ENCODE assay signal across 12 cellular contexts in the genomic region with DNA sequence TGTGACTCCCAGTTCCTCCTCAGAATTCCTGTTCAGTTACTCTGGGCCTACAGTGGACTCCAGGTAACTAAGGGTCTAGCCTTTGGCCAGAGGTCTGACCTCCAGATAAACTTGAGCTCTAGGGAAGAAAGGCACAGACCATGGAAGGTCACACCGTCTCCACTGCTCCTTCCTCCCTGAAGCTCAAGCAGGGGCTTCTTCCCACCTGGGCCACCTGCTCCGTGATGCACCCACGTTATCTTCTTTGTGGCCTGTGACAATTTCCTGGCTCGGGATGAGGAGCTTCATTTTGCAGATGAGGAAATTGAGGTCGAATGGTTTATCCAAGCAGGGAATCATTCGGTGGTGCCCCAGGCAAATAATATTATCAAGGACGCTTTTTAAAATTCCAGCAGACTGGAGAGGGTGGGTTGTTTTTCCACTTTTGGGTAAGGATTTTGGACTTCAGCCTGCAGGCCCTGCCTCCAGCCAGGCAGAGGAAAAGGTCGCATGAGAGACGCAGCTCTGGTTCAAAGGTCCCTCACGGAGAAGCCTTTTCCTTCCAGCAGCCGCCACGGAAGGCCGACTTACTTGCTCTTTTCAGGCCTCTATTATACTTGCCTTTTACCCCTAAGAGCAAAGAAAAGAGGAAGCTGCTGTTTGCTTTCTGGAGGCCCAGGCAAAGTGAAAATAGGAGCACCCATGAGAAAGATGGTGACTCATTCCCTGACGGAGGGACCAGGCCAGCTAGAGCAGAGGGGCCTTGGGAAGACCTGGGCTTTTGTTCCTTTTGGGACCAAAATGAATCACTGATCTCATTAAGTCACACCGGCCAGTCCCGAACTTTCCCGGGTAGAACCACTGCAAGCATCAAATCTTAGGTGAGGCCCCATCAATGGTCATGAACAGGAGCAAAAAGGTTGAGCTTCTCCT.
DNase-seq lines count a peak whose midpoint lies in the region; ATAC-seq lines count a peak whose summit lies in the region.
"Had no signal": no experiment of that assay in that cellular context is flagged by ENCODE, and none has a peak within 500 bp of the region (broad histone marks: within the 10 kb centered on the region; RNA-seq: fewer than 3 reads in every experiment).

No MANE protein-coding gene starts in this region.

- H3K4me1 ChIP-seq in ACC112 (ENCODE audit: control insufficient read depth, insufficient read depth, low read length, unreplicated experiment) = peaks cover 86% of the 10 kb centered on the region
- H3K4me1 ChIP-seq: BE2C had no signal

- DNase-seq in astrocyte of the hippocampus (ENCODE audit: low read depth, low spot score) (peak; percentile 46), memory B cell (ENCODE audit: low spot score in 2 of 2) (no peak), GM19240 (ENCODE audit: insufficient read length, low spot score) (no peak), GM03348 (ENCODE audit: low spot score) (no peak), HuH-7.5 (ENCODE audit: low spot score) (no peak)
- DNase-seq: activated CD4-positive, alpha-beta T cell treated with anti-CD3 and anti-CD28 coated beads, Interleukin-2, amount 50 U/mL, for 1 hour; BE2C; NCI-H1092; nucleus accumbens had no signal

- H3K36me3 ChIP-seq in ACC112 (ENCODE audit: insufficient read depth, low read length) = no peaks in the 10 kb centered on the region
- H3K36me3 ChIP-seq: BE2C had no signal

- H3K4me3 Mint-ChIP-seq in memory B cell = no peak overlapping the region

- H3K4me1 Mint-ChIP-seq in memory B cell = peaks cover 3% of the 10 kb centered on the region

- H2AFZ ChIP-seq in ACC112 (ENCODE audit: low read length, unreplicated experiment) = no peak overlapping the region

- H3K36me3 Mint-ChIP-seq in memory B cell = peaks cover 4% of the 10 kb centered on the region

- H3K27ac ChIP-seq in ACC112 (ENCODE audit: low read depth, low read length) = peak overlapping the region; percentile 99

- no peak overlapping the region for H3K27ac Mint-ChIP-seq in memory B cell

- H3K27me3 Mint-ChIP-seq in memory B cell = peaks cover 2% of the 10 kb centered on the region

- H3K9me3 Mint-ChIP-seq in memory B cell = peaks cover 2% of the 10 kb centered on the region

- H3K79me2 ChIP-seq in ACC112 (ENCODE audit: control insufficient read depth, insufficient read depth, low read length, unreplicated experiment) = peaks cover 5% of the 10 kb centered on the region

- no peaks in the 10 kb centered on the region for H3K27me3 ChIP-seq in ACC112 (ENCODE audit: insufficient read depth, low read length)
- H3K27me3 ChIP-seq: BE2C had no signal

- ATAC-seq in HG02885 (IDR thresholded peaks at IDR 0.05; ENCODE audit: poor library complexity, unreplicated experiment) (peak; percentile 36), memory B cell (ENCODE audit: low read depth) (peak; percentile 53), GM21390 (IDR thresholded peaks at IDR 0.05; ENCODE audit: unreplicated experiment) (no peak)

- H3K4me3 ChIP-seq in ACC112 (ENCODE audit: low read depth, low read length) = peak overlapping the region; percentile 40; the same call in 1 of the 2 replicates
